ENCODE assay signal across 11 cellular contexts in the genomic region with DNA sequence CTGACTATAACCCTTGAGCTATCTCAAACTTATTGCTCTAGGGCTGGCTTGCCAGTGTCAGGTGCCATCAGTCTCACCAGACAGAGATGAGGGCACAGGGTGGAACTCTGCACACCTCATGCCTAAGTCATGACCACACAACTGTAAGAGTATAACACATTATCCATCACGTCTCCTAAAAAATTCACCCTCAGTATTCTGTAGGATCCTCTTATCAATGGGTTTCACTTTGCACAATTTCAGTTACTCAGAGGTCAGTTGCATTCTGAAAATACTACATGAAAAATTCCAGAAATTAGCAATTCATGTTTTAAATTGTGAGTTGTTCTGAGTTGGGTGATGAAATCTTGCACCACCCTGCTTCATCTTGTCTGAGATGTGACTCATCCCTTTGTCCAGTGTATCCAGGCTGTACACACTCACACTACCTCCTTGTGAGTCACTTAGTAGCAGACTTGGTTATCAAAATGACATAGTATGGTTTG.
DNase-seq lines count a peak whose midpoint lies in the region; ATAC-seq and TF ChIP-seq lines count a peak whose summit lies in the region.
"Had no signal": no experiment of that assay in that cellular context is flagged by ENCODE, and none has a peak within 500 bp of the region (broad histone marks: within the 10 kb centered on the region; RNA-seq: fewer than 3 reads in every experiment).

No MANE protein-coding gene starts in this region.

- no peaks in the 10 kb centered on the region for H3K9me3 Mint-ChIP-seq in activated CD8-positive, alpha-beta T cell treated with anti-CD3 and anti-CD28 coated beads for 36 hours
- peaks cover 14% of the 10 kb centered on the region for H3K9me3 Mint-ChIP-seq in activated CD8-positive, alpha-beta T cell treated with anti-CD3 and anti-CD28 coated beads, Interleukin-2, amount 10 ng/mL, durations not matched to agents 7 days and 5 days (ENCODE audit: insufficient read depth)

- no peaks in the 10 kb centered on the region for H3K36me3 Mint-ChIP-seq in activated CD8-positive, alpha-beta T cell treated with anti-CD3 and anti-CD28 coated beads for 36 hours (ENCODE audit: low read depth)
- H3K36me3 Mint-ChIP-seq in activated CD8-positive, alpha-beta T cell treated with anti-CD3 and anti-CD28 coated beads, Interleukin-2, amount 10 ng/mL, durations not matched to agents 7 days and 5 days (ENCODE audit: low read depth): no peaks in the 10 kb centered on the region

- POLR2A ChIA-PET in activated CD8-positive, alpha-beta T cell treated with anti-CD3 and anti-CD28 coated beads for 36 hours (lab: Charles Lee): no interaction called here
- POLR2A ChIA-PET in activated CD8-positive, alpha-beta T cell treated with anti-CD3 and anti-CD28 coated beads, Interleukin-2, amount 10 ng/mL, durations not matched to agents 7 days and 5 days (lab: Charles Lee): no interaction called here

- H3K4me3 Mint-ChIP-seq in activated CD8-positive, alpha-beta T cell treated with anti-CD3 and anti-CD28 coated beads for 36 hours: no peak overlapping the region
- H3K4me3 Mint-ChIP-seq in activated CD8-positive, alpha-beta T cell treated with anti-CD3 and anti-CD28 coated beads, Interleukin-2, amount 10 ng/mL, durations not matched to agents 7 days and 5 days: no peak overlapping the region

- H3K79me2 ChIP-seq in mammary epithelial cell (ENCODE audit: insufficient read depth, low read length): no peaks in the 10 kb centered on the region

- H3K27me3 ChIP-seq in mammary epithelial cell (ENCODE audit: insufficient read depth, low read length): no peaks in the 10 kb centered on the region

- peak overlapping the region; percentile 78 for H3K27ac Mint-ChIP-seq in activated CD8-positive, alpha-beta T cell treated with anti-CD3 and anti-CD28 coated beads for 36 hours
- H3K27ac Mint-ChIP-seq in activated CD8-positive, alpha-beta T cell treated with anti-CD3 and anti-CD28 coated beads, Interleukin-2, amount 10 ng/mL, durations not matched to agents 7 days and 5 days: no peak overlapping the region

- H3K36me3 ChIP-seq in mammary epithelial cell (ENCODE audit: insufficient read depth, low read length): no peaks in the 10 kb centered on the region

- H3K9me3 ChIP-seq in mammary epithelial cell (replicated peaks; ENCODE audit: insufficient read depth, low read length): no peaks in the 10 kb centered on the region

- 0% methylated on average over 1 of the region's 1 CpG for WGBS in mammary epithelial cell (ENCODE audit: low coverage, missing lambda C conversion rate)

- no peaks in the 10 kb centered on the region for H3K27me3 Mint-ChIP-seq in activated CD8-positive, alpha-beta T cell treated with anti-CD3 and anti-CD28 coated beads for 36 hours
- no peaks in the 10 kb centered on the region for H3K27me3 Mint-ChIP-seq in activated CD8-positive, alpha-beta T cell treated with anti-CD3 and anti-CD28 coated beads, Interleukin-2, amount 10 ng/mL, durations not matched to agents 7 days and 5 days (ENCODE audit: low read depth)

- no peaks in the 10 kb centered on the region for H3K4me1 Mint-ChIP-seq in activated CD8-positive, alpha-beta T cell treated with anti-CD3 and anti-CD28 coated beads for 36 hours (ENCODE audit: low read depth)
- no peaks in the 10 kb centered on the region for H3K4me1 Mint-ChIP-seq in activated CD8-positive, alpha-beta T cell treated with anti-CD3 and anti-CD28 coated beads, Interleukin-2, amount 10 ng/mL, durations not matched to agents 7 days and 5 days (ENCODE audit: low read depth)

- no peak for DNase-seq in activated CD8-positive, alpha-beta T cell treated with anti-CD3 and anti-CD28 coated beads for 36 hours
- DNase-seq in activated CD8-positive, alpha-beta T cell treated with anti-CD3 and anti-CD28 coated beads, Interleukin-2, amount 10 ng/mL, durations not matched to agents 7 days and 5 days: no peak
- peak; percentile 56 for DNase-seq in MV-4-11 (lab: John Stamatoyannopoulos, UW)
- DNase-seq in mammary epithelial cell: peak; percentile 99
- peak; percentile 41 for DNase-seq in retinal pigment epithelial cell (ENCODE audit: low read depth)
- no peak for DNase-seq in inferior parietal cortex (ENCODE audit: extremely low spot score)
- no peak for DNase-seq in NCI-H1105 (lab: John Stamatoyannopoulos, UW)
- DNase-seq: activated CD4-positive, alpha-beta T cell treated with anti-CD3 and anti-CD28 coated beads, Interleukin-2, amount 50 U/mL, for 4 hours; H7; kidney had no signal

- H4K20me1 ChIP-seq in mammary epithelial cell (ENCODE audit: insufficient read depth, low read length): no peaks in the 10 kb centered on the region

- CTCF ChIA-PET in activated CD8-positive, alpha-beta T cell treated with anti-CD3 and anti-CD28 coated beads for 36 hours (lab: Charles Lee): no interaction called here
- CTCF ChIA-PET in activated CD8-positive, alpha-beta T cell treated with anti-CD3 and anti-CD28 coated beads, Interleukin-2, amount 10 ng/mL, durations not matched to agents 7 days and 5 days (lab: Charles Lee): no interaction called here
- CTCF ChIA-PET in mammary epithelial cell (lab: Charles Lee; ENCODE audit: low non-redundant PET): no interaction called here

- no TSS peak for BruUV-seq in mammary epithelial cell (replicated peaks; lab: Mats Ljungman, UMichigan)

- peak overlapping the region; percentile 99 for H3K27ac ChIP-seq in mammary epithelial cell (ENCODE audit: insufficient read depth, low read depth, low read length)

- in situ Hi-C loops in mammary epithelial cell (cut with MboI; ENCODE audit: low sequenced_read_pairs in 2 of 2): no loop called here

- peak overlapping the region; percentile 61 for H2AFZ ChIP-seq in mammary epithelial cell (ENCODE audit: low read depth, low read length)

- H3K9ac ChIP-seq in mammary epithelial cell (ENCODE audit: insufficient read depth, low read length): peak overlapping the region; percentile 73

- peak; percentile 74 for ATAC-seq in activated CD8-positive, alpha-beta T cell treated with anti-CD3 and anti-CD28 coated beads for 36 hours
- no peak for ATAC-seq in activated CD8-positive, alpha-beta T cell treated with anti-CD3 and anti-CD28 coated beads, Interleukin-2, amount 10 ng/mL, durations not matched to agents 7 days and 5 days
- ATAC-seq in HG02763 (IDR thresholded peaks at IDR 0.05; ENCODE audit: unreplicated experiment): no peak

- intact Hi-C loops in activated CD8-positive, alpha-beta T cell treated with anti-CD3 and anti-CD28 coated beads for 36 hours (cut with micrococcal nuclease): no loop called here
- intact Hi-C loops in mammary epithelial cell (cut with micrococcal nuclease): no loop called here

- H3K4me3 ChIP-seq in mammary epithelial cell (replicated peaks in 1 of 3; ENCODE audit: insufficient read depth in 1 of 3, low read depth in 2 of 3, low read length in 3 of 3): no peak overlapping the region
- H3K4me3 ChIP-seq in retinal pigment epithelial cell (ENCODE audit: low read length): no peak overlapping the region

- TF ChIP-seq CTCF in activated CD8-positive, alpha-beta T cell treated with anti-CD3 and anti-CD28 coated beads for 36 hours (IDR thresholded peaks at IDR 0.05): no peak
- no peak for TF ChIP-seq CTCF in mammary epithelial cell (conservative IDR thresholded peaks at IDR 0.05 in 1 of 2, IDR thresholded peaks at IDR 0.05 in 1 of 2; ENCODE audit: extremely low read depth in 1 of 2, insufficient read depth in 1 of 2, low read depth in 1 of 2, low read length in 2 of 2)
- TF ChIP-seq CTCF in retinal pigment epithelial cell (conservative IDR thresholded peaks at IDR 0.05; ENCODE audit: low read depth, low read length): no peak

- dilution Hi-C loops in mammary epithelial cell (cut with HindIII; ENCODE audit: low sequenced_read_pairs): no loop called here

- peak overlapping the region; percentile 67 for H3K4me2 ChIP-seq in mammary epithelial cell (ENCODE audit: insufficient read depth, low read depth, low read length)

- peaks cover 31% of the 10 kb centered on the region for H3K4me1 ChIP-seq in mammary epithelial cell (ENCODE audit: insufficient read depth, low read length)

Comparison
In these comparisons a context has a peak if more than half of its experiments do, and no peak if none do; other contexts are left out.
1. DNase-seq: peak in MV-4-11 (single experiment), mammary epithelial cell (single experiment) and retinal pigment epithelial cell (single experiment); none in activated CD8-positive, alpha-beta T cell treated with anti-CD3 and anti-CD28 coated beads for 36 hours (single experiment), activated CD8-positive, alpha-beta T cell treated with anti-CD3 and anti-CD28 coated beads, Interleukin-2, amount 10 ng/mL, durations not matched to agents 7 days and 5 days (single experiment), inferior parietal cortex (single experiment) and NCI-H1105 (single experiment).